25 cellular contexts compared by ENCODE assay signal in the genomic region with DNA sequence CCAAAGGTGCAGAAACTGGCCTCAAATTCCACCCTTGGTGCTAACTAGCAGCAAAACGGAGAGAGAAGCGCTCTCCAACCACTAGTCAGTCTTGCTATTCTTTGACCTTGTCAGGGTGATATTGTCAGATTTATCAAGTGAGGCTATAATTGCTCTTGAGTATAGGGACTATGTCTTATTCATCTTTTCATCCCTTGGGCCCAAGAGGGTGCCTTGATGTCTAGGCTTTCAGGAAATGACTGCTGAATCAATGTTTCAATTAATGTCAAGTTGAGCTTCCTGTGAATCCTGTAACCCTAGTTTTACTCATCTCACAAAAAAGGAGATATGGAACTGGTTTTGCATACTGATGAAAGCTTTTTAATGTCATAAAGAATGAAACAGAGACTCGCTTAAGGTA.
"Had no signal": no experiment of that assay in that cellular context is flagged by ENCODE, and none has a peak within 500 bp of the region (broad histone marks: within the 10 kb centered on the region; RNA-seq: fewer than 3 reads in every experiment).

No MANE protein-coding gene starts in this region.

- H3K4me2 ChIP-seq: SK-N-SH had no signal

- H3K36me3 Mint-ChIP-seq: T-cell had no signal

- DNase-seq: IMR-90, Karpas-422, KG1, MG63, NCI-H1092, NCI-H1105 treated with DMSO at 0.1 percent for 48 hours, NCI-H1417 treated with DMSO at 0.1 percent for 48 hours, NCI-H146, NCI-H1694 treated with DMSO at 0.1 percent for 48 hours, NCI-H1930, NCI-H2081, NCI-H2107, NCI-H2171 treated with DMSO at 0.1 percent for 48 hours, NCI-H524, NCI-H526 treated with DMSO at 0.1 percent for 48 hours, NCI-H748 treated with DMSO at 0.1 percent for 48 hours, Right ventricle myocardium superior, RPMI8226, SIG-M5, SK-N-SH, SW 1271, T-cell had no signal

- H3K27ac Mint-ChIP-seq: T-cell had no signal

- H3K4me3 Mint-ChIP-seq: T-cell had no signal

- H3K36me3 ChIP-seq: MG63, SJSA1 had no signal

- H3K27me3 ChIP-seq: MG63, SJSA1 had no signal

- H3K27ac ChIP-seq: SJSA1 had no signal

- H3K4me3 ChIP-seq: MG63, SJSA1 had no signal

- FAIRE-seq: HepG2, RCC 7860 had no signal

- H3K9me3 ChIP-seq: MG63, SJSA1, SK-N-SH had no signal

- H3K4me1 ChIP-seq: SJSA1 had no signal

- H3K9ac ChIP-seq: SK-N-SH had no signal

- H3K4me1 Mint-ChIP-seq: T-cell had no signal

- H3K27me3 Mint-ChIP-seq: T-cell had no signal
